10 cellular contexts compared by ENCODE assay signal in the genomic region with DNA sequence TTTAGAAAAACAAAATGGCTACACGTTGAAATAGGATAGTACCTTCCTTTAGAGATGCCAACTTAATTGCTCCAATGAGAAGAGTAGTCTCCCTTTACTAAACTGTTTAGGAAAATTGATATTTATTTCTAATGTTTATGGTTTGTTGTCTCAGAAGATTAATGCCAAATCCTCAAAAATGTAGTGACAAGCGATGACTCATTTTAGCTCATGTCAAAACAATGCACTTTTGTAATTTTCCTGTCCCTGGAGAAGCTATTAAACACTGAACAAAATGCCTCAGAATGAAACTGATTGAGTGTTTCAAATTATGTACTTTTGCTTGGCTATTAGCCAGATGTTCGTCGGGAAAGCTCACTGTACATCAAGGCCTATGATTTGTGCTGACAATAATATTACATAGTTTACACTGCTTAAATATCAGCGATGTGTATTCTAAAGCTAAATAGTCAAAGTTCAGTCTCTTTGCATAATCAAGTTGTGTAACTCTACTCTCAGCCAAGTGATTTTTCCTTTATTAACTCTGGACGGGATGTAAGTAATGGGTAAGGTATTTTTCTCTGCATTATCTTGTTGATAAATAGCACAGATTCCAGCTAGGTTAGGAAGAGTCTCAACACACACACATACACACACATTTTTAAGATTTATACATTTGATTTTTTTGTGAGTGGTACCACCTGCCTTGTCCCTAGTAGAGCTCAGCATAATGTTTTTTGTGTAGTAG.
A peak's percentile ranks its signal among the peaks of the same experiment; 100 is the strongest.
DNase-seq lines count a peak whose midpoint lies in the region; TF ChIP-seq lines count a peak whose summit lies in the region.
"Had no signal": no experiment of that assay in that cellular context is flagged by ENCODE, and none has a peak within 500 bp of the region (broad histone marks: within the 10 kb centered on the region; RNA-seq: fewer than 3 reads in every experiment).

No MANE protein-coding gene starts in this region.

- peak overlapping the region; percentile 64 for H3K4me3 ChIP-seq in adipocyte (ENCODE audit: low read length)
- no peak overlapping the region for H3K4me3 ChIP-seq in uterus

- peak overlapping the region; percentile 18 for H3K9ac ChIP-seq in adipocyte (ENCODE audit: low read length)

- H3K36me3 ChIP-seq in adipocyte (ENCODE audit: control insufficient read depth, insufficient read depth, low read length, severe bottlenecking): no peaks in the 10 kb centered on the region
- H3K36me3 ChIP-seq in uterus: no peaks in the 10 kb centered on the region

- no peak for TF ChIP-seq CTCF in uterus (IDR thresholded peaks at IDR 0.05)

- intact Hi-C loops in uterus (cut with DNase I; ENCODE audit: low total_unique reads): no loop called here

- no peak for TF ChIP-seq POLR2A in uterus (IDR thresholded peaks at IDR 0.05)

- H3K27me3 ChIP-seq in adipocyte (replicated peaks; ENCODE audit: control insufficient read depth, insufficient read depth, low read length) (no peaks in the 10 kb centered on the region), uterus (no peaks in the 10 kb centered on the region)

- DNase-seq in NOMO-1 treated with DMSO at 0.1 percent for 48 hours (lab: John Stamatoyannopoulos, UW; ENCODE audit: unreplicated experiment) (peak; percentile 57), NOMO-1 treated with dmso at 0.1 percent for 144 hours (lab: John Stamatoyannopoulos, UW; ENCODE audit: unreplicated experiment) (no peak), adipocyte (ENCODE audit: low read depth) (peak; percentile 88), iris pigment epithelial cell (ENCODE audit: low read depth) (peak; percentile 94), uterus (no peak), DMS153 treated with DMSO at 0.1 percent for 48 hours (lab: John Stamatoyannopoulos, UW; ENCODE audit: unreplicated experiment) (no peak), GM19238 (ENCODE audit: insufficient read length, low spot score) (no peak), mucosa of gallbladder (ENCODE audit: low spot score) (no peak)
- DNase-seq: activated T-cell treated with anti-CD3 and anti-CD28 coated beads, Interleukin-2, amount 50 U/mL, for 24 hours; stimulated activated CD4-positive, alpha-beta T cell treated with anti-CD3 and anti-CD28 coated beads, Interleukin-12 subunit alpha, Interleukin-12 subunit beta, amount 100 ng/mL, for 4 hours had no signal

- peak overlapping the region; percentile 10 to 46 for H3K27ac ChIP-seq in uterus

- peaks cover 55% of the 10 kb centered on the region for H3K4me1 ChIP-seq in adipocyte (ENCODE audit: control insufficient read depth, insufficient read depth, low read length)
- H3K4me1 ChIP-seq in uterus: no peaks in the 10 kb centered on the region

- H3K9me3 ChIP-seq in adipocyte (ENCODE audit: control insufficient read depth, low read length): no peaks in the 10 kb centered on the region
- no peaks in the 10 kb centered on the region for H3K9me3 ChIP-seq in uterus

Comparison
In these comparisons a context has a peak if more than half of its experiments do, and no peak if none do; other contexts are left out.
1. DNase-seq: peak in NOMO-1 treated with DMSO at 0.1 percent for 48 hours (single experiment), adipocyte (single experiment) and iris pigment epithelial cell (single experiment); none in NOMO-1 treated with dmso at 0.1 percent for 144 hours (single experiment), uterus (0 of 2), DMS153 treated with DMSO at 0.1 percent for 48 hours (single experiment), GM19238 (single experiment) and mucosa of gallbladder (single experiment).